In genomic region chr20:535958-536357, GRCh38 we compare ENCODE assay signal across 13 cellular contexts. TPM values are rescaled to one million over a fixed set of nuclear protein-coding genes. Genes with fewer than 3 reads are reported as not detected.
A peak's percentile ranks its signal among the peaks of the same experiment; 100 is the strongest.
DNase-seq lines count a peak whose midpoint lies in the region; ATAC-seq and TF ChIP-seq lines count a peak whose summit lies in the region.
"Had no signal": no experiment of that assay in that cellular context is flagged by ENCODE, and none has a peak within 500 bp of the region (broad histone marks: within the 10 kb centered on the region; RNA-seq: fewer than 3 reads in every experiment).

No MANE protein-coding gene starts in this region.

- H3K27ac Mint-ChIP-seq in activated CD8-positive, alpha-beta T cell treated with anti-CD3 and anti-CD28 coated beads for 36 hours = no peak overlapping the region
- no peak overlapping the region for H3K27ac Mint-ChIP-seq in activated CD8-positive, alpha-beta T cell treated with anti-CD3 and anti-CD28 coated beads, Interleukin-2, amount 10 ng/mL, durations not matched to agents 7 days and 5 days
- H3K27ac Mint-ChIP-seq in activated B cell treated with CpG ODN at 0.5 μM for 24 hours = no peak overlapping the region
- peak overlapping the region in 2 of 6 donors; percentile 29 to 62 for H3K27ac Mint-ChIP-seq in immature natural killer cell
- H3K27ac Mint-ChIP-seq in stimulated activated naive B cell treated with anti-CD40 and anti-IgM and Interleukin-4, amounts not matched to agents 10 μg/mL and 1 μg/mL and 100 μg/mL, for 72 hours = no peak overlapping the region

- peaks cover 82% of the 10 kb centered on the region for H3K4me1 Mint-ChIP-seq in activated CD8-positive, alpha-beta T cell treated with anti-CD3 and anti-CD28 coated beads for 36 hours (ENCODE audit: low read depth)
- H3K4me1 Mint-ChIP-seq in activated CD8-positive, alpha-beta T cell treated with anti-CD3 and anti-CD28 coated beads, Interleukin-2, amount 10 ng/mL, durations not matched to agents 7 days and 5 days (ENCODE audit: low read depth) = peaks cover 53% of the 10 kb centered on the region
- peaks cover 90% of the 10 kb centered on the region for H3K4me1 Mint-ChIP-seq in activated B cell treated with CpG ODN at 0.5 μM for 24 hours
- H3K4me1 Mint-ChIP-seq in immature natural killer cell = peaks cover 76 to 98% of the 10 kb centered on the region in 2 donors
- H3K4me1 Mint-ChIP-seq in stimulated activated naive B cell treated with anti-CD40 and anti-IgM and Interleukin-4, amounts not matched to agents 10 μg/mL and 1 μg/mL and 100 μg/mL, for 72 hours = peaks cover 48 to 86% of the 10 kb centered on the region in 2 donors

- TF ChIP-seq CTCF in activated CD8-positive, alpha-beta T cell treated with anti-CD3 and anti-CD28 coated beads for 36 hours (IDR thresholded peaks at IDR 0.05) = no peak
- TF ChIP-seq CTCF in activated B cell treated with CpG ODN at 0.5 μM for 24 hours (IDR thresholded peaks at IDR 0.05) = no peak
- no peak for TF ChIP-seq CTCF in GM20000 (IDR thresholded peaks at IDR 0.05; ENCODE audit: extremely low read depth, missing control alignments)

- H3K27me3 Mint-ChIP-seq in activated CD8-positive, alpha-beta T cell treated with anti-CD3 and anti-CD28 coated beads for 36 hours = no peaks in the 10 kb centered on the region
- no peaks in the 10 kb centered on the region for H3K27me3 Mint-ChIP-seq in activated CD8-positive, alpha-beta T cell treated with anti-CD3 and anti-CD28 coated beads, Interleukin-2, amount 10 ng/mL, durations not matched to agents 7 days and 5 days (ENCODE audit: low read depth)
- H3K27me3 Mint-ChIP-seq in activated B cell treated with CpG ODN at 0.5 μM for 24 hours (no peaks in the 10 kb centered on the region), immature natural killer cell (ENCODE audit: low read depth in 3 of 3) (no peaks in the 10 kb centered on the region)
- no peaks in the 10 kb centered on the region for H3K27me3 Mint-ChIP-seq in stimulated activated naive B cell treated with anti-CD40 and anti-IgM and Interleukin-4, amounts not matched to agents 10 μg/mL and 1 μg/mL and 100 μg/mL, for 72 hours

- intact Hi-C loops in activated CD8-positive, alpha-beta T cell treated with anti-CD3 and anti-CD28 coated beads for 36 hours (cut with micrococcal nuclease) = no loop called here
- intact Hi-C loops in activated B cell treated with CpG ODN at 0.5 μM for 24 hours (cut with micrococcal nuclease) = loop anchor here (5.0 kb wide), 1 partner anchor 39 kb away; no protein-coding TSS in a partner anchor

- H3K9me3 Mint-ChIP-seq in activated CD8-positive, alpha-beta T cell treated with anti-CD3 and anti-CD28 coated beads for 36 hours = no peaks in the 10 kb centered on the region
- peaks cover 1% of the 10 kb centered on the region for H3K9me3 Mint-ChIP-seq in activated CD8-positive, alpha-beta T cell treated with anti-CD3 and anti-CD28 coated beads, Interleukin-2, amount 10 ng/mL, durations not matched to agents 7 days and 5 days (ENCODE audit: insufficient read depth)
- peaks cover 2% of the 10 kb centered on the region for H3K9me3 Mint-ChIP-seq in activated B cell treated with CpG ODN at 0.5 μM for 24 hours
- H3K9me3 Mint-ChIP-seq in immature natural killer cell = no peaks in the 10 kb centered on the region
- no peaks in the 10 kb centered on the region for H3K9me3 Mint-ChIP-seq in stimulated activated naive B cell treated with anti-CD40 and anti-IgM and Interleukin-4, amounts not matched to agents 10 μg/mL and 1 μg/mL and 100 μg/mL, for 72 hours

- no peak overlapping the region for H3K4me3 Mint-ChIP-seq in activated CD8-positive, alpha-beta T cell treated with anti-CD3 and anti-CD28 coated beads for 36 hours
- H3K4me3 Mint-ChIP-seq in activated CD8-positive, alpha-beta T cell treated with anti-CD3 and anti-CD28 coated beads, Interleukin-2, amount 10 ng/mL, durations not matched to agents 7 days and 5 days = no peak overlapping the region
- peak overlapping the region; percentile 25 for H3K4me3 Mint-ChIP-seq in activated B cell treated with CpG ODN at 0.5 μM for 24 hours
- H3K4me3 Mint-ChIP-seq in immature natural killer cell = peak overlapping the region in 3 of 5 donors; percentile 6 to 46 (median 37)
- peak overlapping the region in 1 of 2 donors; percentile 36 for H3K4me3 Mint-ChIP-seq in stimulated activated naive B cell treated with anti-CD40 and anti-IgM and Interleukin-4, amounts not matched to agents 10 μg/mL and 1 μg/mL and 100 μg/mL, for 72 hours

- POLR2A ChIA-PET in activated CD8-positive, alpha-beta T cell treated with anti-CD3 and anti-CD28 coated beads for 36 hours (lab: Charles Lee) = interaction anchor here (0.9 to 1.1 kb wide), 2 partner anchors 104 to 150 kb away, joined by 3 to 4 read pairs; no protein-coding TSS in a partner anchor
- POLR2A ChIA-PET in activated CD8-positive, alpha-beta T cell treated with anti-CD3 and anti-CD28 coated beads, Interleukin-2, amount 10 ng/mL, durations not matched to agents 7 days and 5 days (lab: Charles Lee) = no interaction called here
- POLR2A ChIA-PET in activated B cell treated with CpG ODN at 0.5 μM for 24 hours (lab: Charles Lee) = no interaction called here

- CTCF ChIA-PET in activated CD8-positive, alpha-beta T cell treated with anti-CD3 and anti-CD28 coated beads for 36 hours (lab: Charles Lee) = interaction anchor here (1.2 kb wide), 1 partner anchor 130 kb away, joined by 3 read pairs; no protein-coding TSS in a partner anchor
- CTCF ChIA-PET in activated CD8-positive, alpha-beta T cell treated with anti-CD3 and anti-CD28 coated beads, Interleukin-2, amount 10 ng/mL, durations not matched to agents 7 days and 5 days (lab: Charles Lee) = no interaction called here
- CTCF ChIA-PET in activated B cell treated with CpG ODN at 0.5 μM for 24 hours (lab: Charles Lee) = no interaction called here

- DNase-seq in activated CD8-positive, alpha-beta T cell treated with anti-CD3 and anti-CD28 coated beads for 36 hours = no peak
- DNase-seq in activated CD8-positive, alpha-beta T cell treated with anti-CD3 and anti-CD28 coated beads, Interleukin-2, amount 10 ng/mL, durations not matched to agents 7 days and 5 days = no peak
- no peak for DNase-seq in activated B cell treated with CpG ODN at 0.5 μM for 24 hours
- no peak for DNase-seq in immature natural killer cell
- DNase-seq in stimulated activated naive B cell treated with anti-CD40 and anti-IgM and Interleukin-4, amounts not matched to agents 10 μg/mL and 1 μg/mL and 100 μg/mL, for 72 hours = no peak
- no peak for DNase-seq in GM20000 (ENCODE audit: low spot score)
- DNase-seq in NCI-H1694 treated with DMSO at 0.1 percent for 48 hours (lab: John Stamatoyannopoulos, UW) = no peak
- DNase-seq in activated CD4-positive, alpha-beta T cell treated with anti-CD3 and anti-CD28 coated beads, Interleukin-2, amount 50 U/mL, for 1 hour = no peak
- DNase-seq: ACHN; activated CD4-positive, CD25-positive, alpha-beta regulatory T cell treated with anti-CD3 and anti-CD28 coated beads, Interleukin-2, amount 50 U/mL, for 72 hours; activated effector memory CD4-positive, alpha-beta T cell treated with anti-CD3 and anti-CD28 coated beads, Interleukin-2, amount 50 U/mL, for 16 hours; effector memory CD4-positive, alpha-beta T cell; NCI-H1417 treated with DMSO at 0.1 percent for 48 hours had no signal

- peak; percentile 49 for ATAC-seq in activated CD8-positive, alpha-beta T cell treated with anti-CD3 and anti-CD28 coated beads for 36 hours
- no peak for ATAC-seq in activated CD8-positive, alpha-beta T cell treated with anti-CD3 and anti-CD28 coated beads, Interleukin-2, amount 10 ng/mL, durations not matched to agents 7 days and 5 days
- ATAC-seq in activated B cell treated with CpG ODN at 0.5 μM for 24 hours (ENCODE audit: low read depth) = peak; percentile 65
- ATAC-seq in stimulated activated naive B cell treated with anti-CD40 and anti-IgM and Interleukin-4, amounts not matched to agents 10 μg/mL and 1 μg/mL and 100 μg/mL, for 72 hours (replicated peaks) = peak; percentile 59 to 71

- H3K36me3 Mint-ChIP-seq in activated CD8-positive, alpha-beta T cell treated with anti-CD3 and anti-CD28 coated beads for 36 hours (ENCODE audit: low read depth) = peaks cover 58% of the 10 kb centered on the region
- peaks cover 62% of the 10 kb centered on the region for H3K36me3 Mint-ChIP-seq in activated CD8-positive, alpha-beta T cell treated with anti-CD3 and anti-CD28 coated beads, Interleukin-2, amount 10 ng/mL, durations not matched to agents 7 days and 5 days (ENCODE audit: low read depth)
- H3K36me3 Mint-ChIP-seq in activated B cell treated with CpG ODN at 0.5 μM for 24 hours (ENCODE audit: low read depth) (peaks cover 21% of the 10 kb centered on the region), immature natural killer cell (no peaks in the 10 kb centered on the region)
- H3K36me3 Mint-ChIP-seq in stimulated activated naive B cell treated with anti-CD40 and anti-IgM and Interleukin-4, amounts not matched to agents 10 μg/mL and 1 μg/mL and 100 μg/mL, for 72 hours = peaks cover 22 to 44% of the 10 kb centered on the region in 2 donors

RNA-seq across cellular contexts. Expression of gene CSNK2A1, which starts 7.6 kb away (rescaled TPM):
- total RNA-seq in activated CD8-positive, alpha-beta T cell treated with anti-CD3 and anti-CD28 coated beads for 36 hours = 100 to 1,000 TPM; 169 to 174 TPM
- total RNA-seq in activated CD8-positive, alpha-beta T cell treated with anti-CD3 and anti-CD28 coated beads, Interleukin-2, amount 10 ng/mL, durations not matched to agents 7 days and 5 days = 100 to 1,000 TPM; 116 to 121 TPM
- total RNA-seq in activated B cell treated with CpG ODN at 0.5 μM for 24 hours = 130 and 140 TPM in 2 replicates
- polyA plus RNA-seq in immature natural killer cell = 10 to 100 TPM; 39.9 to 65.9 (median 60.1) TPM

Comparison
In these comparisons a context has a peak if more than half of its experiments do, and no peak if none do; other contexts are left out.
1. H3K4me3 Mint-ChIP-seq: peak in activated B cell treated with CpG ODN at 0.5 μM for 24 hours (single experiment) and immature natural killer cell (3 of 5); none in activated CD8-positive, alpha-beta T cell treated with anti-CD3 and anti-CD28 coated beads for 36 hours (single experiment) and activated CD8-positive, alpha-beta T cell treated with anti-CD3 and anti-CD28 coated beads, Interleukin-2, amount 10 ng/mL, durations not matched to agents 7 days and 5 days (single experiment).